Comparison of ENCODE assay signal across 8 cellular contexts in the genomic region with DNA sequence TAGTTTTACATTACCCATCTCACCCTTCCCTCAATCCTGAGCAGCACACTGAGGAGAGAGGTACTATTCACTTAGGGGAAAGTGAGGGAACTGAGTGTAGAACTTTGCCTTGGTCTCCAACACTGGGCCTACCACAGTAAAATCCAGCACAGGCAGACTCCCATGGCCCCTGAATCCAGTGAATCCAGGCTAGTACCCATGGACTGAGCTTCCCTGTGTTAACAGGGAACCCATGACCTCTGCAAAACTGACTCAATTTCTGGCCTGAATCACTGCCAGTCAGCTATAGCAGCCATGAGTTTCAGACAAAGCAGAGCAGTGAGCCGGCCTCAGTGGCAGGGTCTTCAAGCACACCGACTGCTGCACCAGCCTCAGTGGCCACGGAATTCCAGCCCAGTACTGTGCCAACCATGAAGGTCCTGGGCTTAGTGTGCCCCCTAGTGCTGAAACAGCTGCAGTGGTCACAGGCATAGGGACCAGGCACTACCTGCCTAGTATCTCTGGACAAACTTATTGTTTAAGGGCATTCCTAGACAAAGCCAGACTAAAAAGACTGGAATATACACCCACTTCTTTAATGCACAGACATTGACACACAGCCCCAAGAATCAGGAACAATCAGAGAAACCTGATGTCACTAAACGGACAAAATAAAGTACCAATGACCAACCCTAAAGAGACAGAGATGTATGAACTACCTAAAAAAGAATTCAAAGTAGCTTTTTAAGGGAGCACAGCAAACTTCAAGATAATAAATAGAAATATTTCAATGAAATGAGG.
DNase-seq lines count a peak whose midpoint lies in the region; ATAC-seq and TF ChIP-seq lines count a peak whose summit lies in the region.

No MANE protein-coding gene starts in this region.

- no peaks in the 10 kb centered on the region for H3K27me3 Mint-ChIP-seq in GM23338 (ENCODE audit: insufficient read depth, low read depth, poor library complexity)
- peaks cover 2% of the 10 kb centered on the region for H3K27me3 Mint-ChIP-seq in glutamatergic neuron (ENCODE audit: unreplicated experiment)

- no peak overlapping the region for H3K27ac ChIP-seq in GM23338 (ENCODE audit: low read depth)

- no peak overlapping the region for H3K4me3 Mint-ChIP-seq in GM23338
- no peak overlapping the region for H3K4me3 Mint-ChIP-seq in glutamatergic neuron (ENCODE audit: unreplicated experiment)

- H3K4me1 Mint-ChIP-seq in GM23338 (no peaks in the 10 kb centered on the region), glutamatergic neuron (ENCODE audit: low read depth, unreplicated experiment) (no peaks in the 10 kb centered on the region)

- H3K36me3 ChIP-seq in GM23338 (ENCODE audit: insufficient read depth): no peaks in the 10 kb centered on the region

- no peak overlapping the region for H3K4me3 ChIP-seq in AG10803 (ENCODE audit: low read length)
- H3K4me3 ChIP-seq in GM23338: no peak overlapping the region

- no peaks in the 10 kb centered on the region for H4K20me1 ChIP-seq in GM23338 (replicated peaks; ENCODE audit: insufficient read depth)

- H3F3A ChIP-seq in GM23338 (replicated peaks; ENCODE audit: low read depth): no peaks in the 10 kb centered on the region

- no peaks in the 10 kb centered on the region for H3K27me3 ChIP-seq in GM23338 (ENCODE audit: insufficient read depth)

- DNase-seq in AG10803 (ENCODE audit: low read depth) (peak; percentile 5), GM23338 (ENCODE audit: low spot score) (peak; percentile 82), glutamatergic neuron (peak; percentile 25), RPMI8226 (no peak), GM20000 (ENCODE audit: low spot score) (no peak), AG20443 (ENCODE audit: low spot score) (no peak)
- peak; percentile 51 for DNase-seq in activated CD4-positive, alpha-beta T cell treated with anti-CD3 and anti-CD28 coated beads for 48 hours

- H3K4me2 ChIP-seq in GM23338: no peak overlapping the region

- H3K79me2 ChIP-seq in GM23338 (replicated peaks; ENCODE audit: insufficient read depth): no peaks in the 10 kb centered on the region

- TF ChIP-seq CTCF in AG10803 (conservative IDR thresholded peaks at IDR 0.05; ENCODE audit: low read length) (peak; percentile 62), GM23338 (conservative IDR thresholded peaks at IDR 0.05; ENCODE audit: low read depth in 2 of 2) (peak; percentile 90 to 99), glutamatergic neuron (IDR thresholded peaks at IDR 0.05; ENCODE audit: partially characterized antibody, unreplicated experiment) (peak; percentile 27), GM20000 (IDR thresholded peaks at IDR 0.05; ENCODE audit: extremely low read depth, missing control alignments) (no peak)

- ATAC-seq in GM23338: peak; percentile 100
- ATAC-seq in HG02870 (IDR thresholded peaks at IDR 0.05; ENCODE audit: unreplicated experiment): no peak

- H3K4me1 ChIP-seq in GM23338 (ENCODE audit: insufficient read depth): no peaks in the 10 kb centered on the region

- peaks cover 7% of the 10 kb centered on the region; the same call in 2 of the 3 replicates for H3K9me3 Mint-ChIP-seq in GM23338
- peaks cover 6% of the 10 kb centered on the region for H3K9me3 Mint-ChIP-seq in glutamatergic neuron (ENCODE audit: unreplicated experiment)

- peaks cover under 1% of the 10 kb centered on the region; the same call in 1 of the 2 replicates for H3K9me2 ChIP-seq in GM23338 (ENCODE audit: insufficient read depth)

- H3K36me3 Mint-ChIP-seq in GM23338 (ENCODE audit: low read depth) (no peaks in the 10 kb centered on the region), glutamatergic neuron (ENCODE audit: unreplicated experiment) (peaks cover 13% of the 10 kb centered on the region)

- no peak overlapping the region for H3K27ac Mint-ChIP-seq in GM23338
- H3K27ac Mint-ChIP-seq in glutamatergic neuron (ENCODE audit: unreplicated experiment): no peak overlapping the region

- H2AFZ ChIP-seq in GM23338: no peak overlapping the region; the same call in 1 of the 2 replicates

TF ChIP-seq in GM23338, 12 proteins besides CTCF, POLR2A, EP300 and RAD21:
- no peak for TF ChIP-seq JUNB (IDR thresholded peaks at IDR 0.05; ENCODE audit: unreplicated experiment)

Comparison
In these comparisons a context has a peak if more than half of its experiments do, and no peak if none do; other contexts are left out.
1. DNase-seq: peak in AG10803 (single experiment), GM23338 (single experiment), activated CD4-positive, alpha-beta T cell treated with anti-CD3 and anti-CD28 coated beads for 48 hours (single experiment) and glutamatergic neuron (single experiment); none in RPMI8226 (single experiment), GM20000 (single experiment) and AG20443 (single experiment).